Comparison of ENCODE assay signal across 22 cellular contexts in the genomic region with DNA sequence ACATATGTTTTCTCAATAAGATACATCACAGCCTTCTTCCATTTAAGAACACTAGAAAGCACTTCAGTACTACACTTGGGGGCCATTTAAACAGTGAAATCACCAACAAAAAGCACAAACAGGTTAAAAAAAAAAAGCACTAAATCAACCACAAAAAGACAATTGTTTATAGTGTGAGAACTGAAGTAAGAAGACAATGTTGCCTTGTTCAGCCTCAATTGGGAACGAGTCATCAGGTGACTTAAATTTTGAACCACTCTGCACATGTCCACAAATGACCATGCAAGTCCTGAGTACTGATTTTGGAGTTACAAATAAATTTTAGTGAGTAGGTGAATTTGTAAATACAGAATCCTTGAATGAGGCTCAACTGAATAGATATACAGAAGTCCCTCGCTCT.
"Had no signal": no experiment of that assay in that cellular context is flagged by ENCODE, and none has a peak within 500 bp of the region (broad histone marks: within the 10 kb centered on the region; RNA-seq: fewer than 3 reads in every experiment).

No MANE protein-coding gene starts in this region.

- DNase-seq: activated B cell treated with CpG ODN at 0.5 μM for 24 hours; activated CD4-positive, alpha-beta T cell treated with anti-CD3 and anti-CD28 coated beads for 36 hours; activated CD4-positive, alpha-beta T cell treated with anti-CD3 and anti-CD28 coated beads, Interleukin-2, amount 50 U/mL, for 4 hours; activated CD8-positive, alpha-beta memory T cell treated with anti-CD3 and anti-CD28 coated beads for 24 hours; activated CD8-positive, alpha-beta memory T cell treated with anti-CD3 and anti-CD28 coated beads, Interleukin-2, amount 50 U/mL, for 4 hours; activated naive CD4-positive, alpha-beta T cell; activated naive CD8-positive, alpha-beta T cell treated with anti-CD3 and anti-CD28 coated beads for 36 hours; activated T-cell treated with anti-CD3 and anti-CD28 coated beads, Interleukin-2, amount 50 U/mL, for 24 hours; effector CD8-positive, alpha-beta T cell; erythroblast; heart left ventricle; left cardiac atrium; mesenchymal stem cell; mucosa of descending colon; nephron progenitor cell; stimulated activated CD4-positive, alpha-beta T cell treated with anti-CD3 and anti-CD28 coated beads, Interleukin-2, amount 100 ng/mL, for 48 hours; stimulated activated CD8-positive, alpha-beta memory T cell treated with anti-CD3 and anti-CD28 coated beads, Interleukin-4, amount 100 ng/mL, for 48 hours; stimulated activated naive B cell treated with anti-CD40 and anti-IgM and Interleukin-4, amounts not matched to agents 10 μg/mL and 1 μg/mL and 100 μg/mL, for 72 hours; SW 1271; T-helper 17 cell; upper lobe of right lung had no signal

- H3K27ac ChIP-seq: gastroesophageal sphincter, heart left ventricle, upper lobe of right lung had no signal
